Comparison of ENCODE assay signal across 13 cellular contexts in the genomic region with DNA sequence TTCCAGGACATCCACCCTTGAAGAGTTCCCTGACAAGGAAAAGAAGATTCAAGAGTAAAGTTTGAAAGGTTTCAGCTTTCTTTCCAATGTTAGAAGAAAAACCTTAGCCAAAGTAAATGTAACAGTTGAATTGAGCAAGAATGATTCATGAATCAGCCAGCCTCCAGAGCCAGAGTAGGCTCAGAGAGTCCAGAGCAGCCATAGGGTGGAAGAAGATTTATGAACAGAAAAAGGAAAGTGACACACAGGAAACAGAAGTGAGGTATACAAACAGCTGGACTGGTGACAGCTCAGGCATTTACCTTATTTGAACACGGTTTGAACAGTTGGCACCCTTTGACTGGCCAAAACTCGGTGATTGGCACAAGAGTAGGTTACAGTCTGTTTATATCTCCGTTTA.
DNase-seq lines count a peak whose midpoint lies in the region.
"Had no signal": no experiment of that assay in that cellular context is flagged by ENCODE, and none has a peak within 500 bp of the region (broad histone marks: within the 10 kb centered on the region; RNA-seq: fewer than 3 reads in every experiment).

No MANE protein-coding gene starts in this region.

- peak; percentile 12 for DNase-seq in activated naive CD4-positive, alpha-beta T cell treated with anti-CD3 and anti-CD28 coated beads for 36 hours
- DNase-seq in activated naive CD4-positive, alpha-beta T cell treated with anti-CD3 and anti-CD28 coated beads, Interleukin-2, amount 10 ng/mL, durations not matched to agents 7 days and 5 days: no peak
- peak; percentile 4 for DNase-seq in RPMI7951 (ENCODE audit: low read depth)
- peak; percentile 58 for DNase-seq in fibroblast of the conjunctiva (ENCODE audit: low read depth)
- peak; percentile 71 for DNase-seq in stromal cell of bone marrow (ENCODE audit: low read depth)
- DNase-seq in amygdala (lab: John Stamatoyannopoulos, UW): no peak
- no peak for DNase-seq in activated CD4-positive, alpha-beta T cell treated with anti-CD3 and anti-CD28 coated beads for 1 hour
- no peak for DNase-seq in A172 (ENCODE audit: low spot score)
- DNase-seq: activated B cell treated with CpG ODN at 0.5 μM for 24 hours, mesendoderm, NCI-H2029 treated with DMSO at 0.1 percent for 48 hours, spleen had no signal

- H3K4me1 Mint-ChIP-seq in activated naive CD4-positive, alpha-beta T cell treated with anti-CD3 and anti-CD28 coated beads for 36 hours (ENCODE audit: low read depth): no peaks in the 10 kb centered on the region
- H3K4me1 Mint-ChIP-seq in activated naive CD4-positive, alpha-beta T cell treated with anti-CD3 and anti-CD28 coated beads, Interleukin-2, amount 10 ng/mL, durations not matched to agents 7 days and 5 days: no peaks in the 10 kb centered on the region
- H3K4me1 Mint-ChIP-seq: activated B cell treated with CpG ODN at 0.5 μM for 24 hours had no signal

- CTCF ChIA-PET in activated naive CD4-positive, alpha-beta T cell treated with anti-CD3 and anti-CD28 coated beads for 36 hours (lab: Charles Lee): interaction anchor here (0.9 to 7.3 kb wide), 6 partner anchors 12 to 126 kb away, joined by 3 to 63 read pairs (median 5); no protein-coding TSS in a partner anchor
- CTCF ChIA-PET in activated naive CD4-positive, alpha-beta T cell treated with anti-CD3 and anti-CD28 coated beads, Interleukin-2, amount 10 ng/mL, durations not matched to agents 7 days and 5 days (lab: Charles Lee): interaction anchor here (1.4 to 3.1 kb wide), 7 partner anchors 14 to 1158 kb away, joined by 4 to 52 read pairs (median 7); no protein-coding TSS in a partner anchor

- H3K4me3 Mint-ChIP-seq in activated naive CD4-positive, alpha-beta T cell treated with anti-CD3 and anti-CD28 coated beads for 36 hours: no peak overlapping the region
- no peak overlapping the region for H3K4me3 Mint-ChIP-seq in activated naive CD4-positive, alpha-beta T cell treated with anti-CD3 and anti-CD28 coated beads, Interleukin-2, amount 10 ng/mL, durations not matched to agents 7 days and 5 days
- H3K4me3 Mint-ChIP-seq: activated B cell treated with CpG ODN at 0.5 μM for 24 hours had no signal

- no peaks in the 10 kb centered on the region for H3K36me3 Mint-ChIP-seq in activated naive CD4-positive, alpha-beta T cell treated with anti-CD3 and anti-CD28 coated beads for 36 hours (ENCODE audit: low read depth)
- H3K36me3 Mint-ChIP-seq in activated naive CD4-positive, alpha-beta T cell treated with anti-CD3 and anti-CD28 coated beads, Interleukin-2, amount 10 ng/mL, durations not matched to agents 7 days and 5 days: no peaks in the 10 kb centered on the region

- no peak overlapping the region for H3K27ac Mint-ChIP-seq in activated naive CD4-positive, alpha-beta T cell treated with anti-CD3 and anti-CD28 coated beads for 36 hours
- H3K27ac Mint-ChIP-seq in activated naive CD4-positive, alpha-beta T cell treated with anti-CD3 and anti-CD28 coated beads, Interleukin-2, amount 10 ng/mL, durations not matched to agents 7 days and 5 days: no peak overlapping the region
- H3K27ac Mint-ChIP-seq: activated B cell treated with CpG ODN at 0.5 μM for 24 hours; activated naive CD4-positive, alpha-beta T cell treated with anti-CD3 and anti-CD28 coated beads, Interleukin-2, amount 50 U/mL, for 72 hours had no signal

- peaks cover 2% of the 10 kb centered on the region for H3K9me3 Mint-ChIP-seq in activated naive CD4-positive, alpha-beta T cell treated with anti-CD3 and anti-CD28 coated beads for 36 hours
- H3K9me3 Mint-ChIP-seq in activated naive CD4-positive, alpha-beta T cell treated with anti-CD3 and anti-CD28 coated beads, Interleukin-2, amount 10 ng/mL, durations not matched to agents 7 days and 5 days: no peaks in the 10 kb centered on the region

- intact Hi-C loops in activated naive CD4-positive, alpha-beta T cell treated with anti-CD3 and anti-CD28 coated beads for 36 hours (cut with micrococcal nuclease): no loop called here

- H3K27me3 Mint-ChIP-seq in activated naive CD4-positive, alpha-beta T cell treated with anti-CD3 and anti-CD28 coated beads for 36 hours (ENCODE audit: low read depth): no peaks in the 10 kb centered on the region
- H3K27me3 Mint-ChIP-seq in activated naive CD4-positive, alpha-beta T cell treated with anti-CD3 and anti-CD28 coated beads, Interleukin-2, amount 10 ng/mL, durations not matched to agents 7 days and 5 days: peaks cover 7% of the 10 kb centered on the region
- H3K27me3 Mint-ChIP-seq: activated B cell treated with CpG ODN at 0.5 μM for 24 hours had no signal

Comparison
In these comparisons a context has a peak if more than half of its experiments do, and no peak if none do; other contexts are left out.
1. DNase-seq: peak in activated naive CD4-positive, alpha-beta T cell treated with anti-CD3 and anti-CD28 coated beads for 36 hours (single experiment), RPMI7951 (single experiment), fibroblast of the conjunctiva (single experiment) and stromal cell of bone marrow (single experiment); none in activated naive CD4-positive, alpha-beta T cell treated with anti-CD3 and anti-CD28 coated beads, Interleukin-2, amount 10 ng/mL, durations not matched to agents 7 days and 5 days (single experiment), amygdala (0 of 56), activated CD4-positive, alpha-beta T cell treated with anti-CD3 and anti-CD28 coated beads for 1 hour (single experiment) and A172 (single experiment).